In genomic region chr13:59531571-59532091, GRCh38 we compare ENCODE assay signal across 8 cellular contexts.
DNase-seq lines count a peak whose midpoint lies in the region; ATAC-seq and TF ChIP-seq lines count a peak whose summit lies in the region.
"Had no signal": no experiment of that assay in that cellular context is flagged by ENCODE, and none has a peak within 500 bp of the region (broad histone marks: within the 10 kb centered on the region; RNA-seq: fewer than 3 reads in every experiment).

No MANE protein-coding gene starts in this region.

- H3K9me3 Mint-ChIP-seq in WTC11, result no peaks in the 10 kb centered on the region
- H3K9me3 Mint-ChIP-seq: T-helper 1 cell treated with Interleukin-12 subunit alpha and Interleukin-12 subunit beta and Interleukin-4 antibody, amounts not matched to agents 30 μg/mL and 1 μg/mL, for 36 hours had no signal

- H3K4me3 ChIP-seq in ovary, result no peak overlapping the region

- TF ChIP-seq CTCF in WTC11 (IDR thresholded peaks at IDR 0.05) (no peak), ovary (IDR thresholded peaks at IDR 0.05) (no peak)

- 17 to 26% (median 19%) methylated on average over 9 of the region's 9 CpGs for WGBS in ovary, 3 donors

- no peaks in the 10 kb centered on the region for H3K27me3 ChIP-seq in ovary

- no peak for TF ChIP-seq POLR2A in ovary (IDR thresholded peaks at IDR 0.05)

- no peaks in the 10 kb centered on the region for H3K36me3 ChIP-seq in ovary

- no peaks in the 10 kb centered on the region for H3K36me3 Mint-ChIP-seq in WTC11

- intact Hi-C loops in ovary (cut with DNase I), result no loop called here

- POLR2A ChIA-PET in WTC11 (lab: Charles Lee), result no interaction called here

- H3K27ac ChIP-seq in ovary, result no peak overlapping the region

- DNase-seq in NAMALWA (ENCODE audit: low spot score) (peak; percentile 51), WTC11 (ENCODE audit: low spot score) (peak; percentile 43), glomerular visceral epithelial cell (ENCODE audit: extremely low spot score) (peak; percentile 75), ovary (peak; percentile 17 to 63 (median 55))

- H3K9me3 ChIP-seq in ovary, result no peaks in the 10 kb centered on the region

- H3K27me3 Mint-ChIP-seq in WTC11 (ENCODE audit: low read depth), result no peaks in the 10 kb centered on the region

- H3K4me1 Mint-ChIP-seq in WTC11, result peaks cover 46% of the 10 kb centered on the region

- no peak for TF ChIP-seq EP300 in ovary (IDR thresholded peaks at IDR 0.05)

- H3K27ac Mint-ChIP-seq in WTC11, result peak overlapping the region; percentile 68
- H3K27ac Mint-ChIP-seq: T-helper 1 cell treated with Interleukin-12 subunit alpha and Interleukin-12 subunit beta and Interleukin-4 antibody, amounts not matched to agents 30 μg/mL and 1 μg/mL, for 36 hours had no signal

- CTCF ChIA-PET in WTC11 (lab: Charles Lee), result interaction anchor here (0.8 to 1.2 kb wide), 4 partner anchors 11 to 140 kb away, joined by 3 to 4 read pairs (median 3); no protein-coding TSS in a partner anchor

- peak overlapping the region; percentile 9 for H3K4me3 Mint-ChIP-seq in WTC11
- H3K4me3 Mint-ChIP-seq: T-helper 1 cell treated with Interleukin-12 subunit alpha and Interleukin-12 subunit beta and Interleukin-4 antibody, amounts not matched to agents 30 μg/mL and 1 μg/mL, for 36 hours had no signal

- H3K4me1 ChIP-seq in ovary (ENCODE audit: insufficient read depth), result no peaks in the 10 kb centered on the region

- ATAC-seq in GM18511 (IDR thresholded peaks at IDR 0.05; ENCODE audit: unreplicated experiment) (peak; percentile 68), WTC11 (peak; percentile 99), GM21528 (IDR thresholded peaks at IDR 0.05; ENCODE audit: low FRiP score, unreplicated experiment) (no peak), GM21526 (IDR thresholded peaks at IDR 0.05; ENCODE audit: low FRiP score, unreplicated experiment) (no peak)

TF ChIP-seq in WTC11, 78 proteins besides CTCF, POLR2A, EP300 and RAD21:
- TF ChIP-seq NR3C1 (CRISPR knock-in tag; conservative IDR thresholded peaks at IDR 0.05; ENCODE audit: low read depth) (no peak), ETV6 (CRISPR knock-in tag; IDR thresholded peaks at IDR 0.05) (peak; percentile 85), ZBTB21 (CRISPR knock-in tag; IDR thresholded peaks at IDR 0.05; ENCODE audit: borderline replicate concordance) (0 out of 2 replicates have a peak, but pooled peaks have one; percentile 22), MYBL2 (CRISPR knock-in tag; IDR thresholded peaks at IDR 0.05) (no peak), ATF3 (CRISPR knock-in tag; conservative IDR thresholded peaks at IDR 0.05) (no peak), ZNF121 (CRISPR knock-in tag; IDR thresholded peaks at IDR 0.05) (no peak), FOXJ3 (CRISPR knock-in tag; IDR thresholded peaks at IDR 0.05; ENCODE audit: borderline replicate concordance) (no peak), MXD4 (CRISPR knock-in tag; IDR thresholded peaks at IDR 0.05; ENCODE audit: borderline replicate concordance) (no peak), FOXP4 (CRISPR knock-in tag; IDR thresholded peaks at IDR 0.05) (peak; percentile 32; the same call in 1 of the 2 replicates)

Comparison
In these comparisons a context has a peak if more than half of its experiments do, and no peak if none do; other contexts are left out.
1. ATAC-seq: peak in GM18511 (single experiment) and WTC11 (single experiment); none in GM21528 (single experiment) and GM21526 (single experiment).
2. Peak in every context shown above with its lines, with median percentiles within 50 percentile points of each other: DNase-seq.